8 cellular contexts compared by ENCODE assay signal in the genomic region with DNA sequence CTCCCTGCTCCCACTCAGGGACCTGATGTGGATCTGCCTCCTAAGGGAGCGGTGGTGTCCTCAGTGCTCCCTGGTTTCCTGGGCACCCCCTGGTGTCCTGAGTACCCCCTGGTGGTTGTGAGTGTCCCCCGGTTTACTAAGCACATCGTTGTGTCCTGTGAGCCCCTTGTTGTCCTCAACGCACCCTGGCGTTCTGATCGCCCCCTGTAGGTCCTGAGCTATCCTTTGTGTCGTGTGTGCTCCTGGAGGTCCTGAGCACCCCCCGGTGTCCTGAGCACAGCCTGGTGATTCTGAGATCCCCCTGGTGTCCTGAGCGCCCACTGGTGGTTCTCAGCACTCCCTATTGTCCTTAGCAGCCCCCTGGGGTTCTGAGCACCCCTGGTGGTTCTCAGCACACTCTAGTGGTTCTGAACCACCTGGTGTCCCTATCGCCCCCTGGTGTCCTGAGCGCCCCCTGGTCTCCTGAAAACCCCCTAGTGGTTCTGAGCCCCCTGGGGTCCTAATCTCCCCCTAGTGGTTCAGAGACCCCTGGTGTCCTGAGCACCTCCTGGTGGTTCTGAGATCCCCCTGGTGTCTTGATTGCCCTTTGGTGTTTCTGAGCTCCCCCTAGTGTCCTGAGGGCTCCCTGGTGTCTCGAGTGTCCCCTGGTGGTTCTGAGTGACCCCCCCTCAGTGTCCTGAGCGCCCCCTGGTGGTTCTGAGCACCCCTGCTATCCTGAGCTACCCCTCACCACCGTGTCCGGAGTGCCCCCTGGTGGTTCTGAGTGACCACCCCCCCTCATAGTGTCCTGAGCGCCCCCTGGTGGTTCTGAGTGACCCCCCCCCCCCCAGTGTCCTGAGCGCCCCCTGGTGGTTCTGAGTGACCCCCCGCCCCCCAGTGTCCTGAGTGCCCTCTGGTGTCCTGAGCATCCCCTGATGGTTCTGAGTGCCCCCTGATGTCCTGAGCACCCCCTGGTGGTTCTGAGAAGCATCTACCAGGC.
DNase-seq lines count a peak whose midpoint lies in the region; ATAC-seq and TF ChIP-seq lines count a peak whose summit lies in the region.

No MANE protein-coding gene starts in this region.

- no peak for TF ChIP-seq EP300 in sigmoid colon (IDR thresholded peaks at IDR 0.05)

- DNase-seq in NAMALWA (ENCODE audit: low spot score), result peak; percentile 78
- DNase-seq in activated T-cell treated with anti-CD3 and anti-CD28 coated beads, Interleukin-2, amount 50 U/mL, for 1 hour, result peak; percentile 48
- peak; percentile 73 for DNase-seq in stimulated activated CD4-positive, alpha-beta T cell treated with anti-CD3 and anti-CD28 coated beads, Interleukin-15, amount 100 ng/mL, for 24 hours
- DNase-seq in sigmoid colon, result no peak

- TF ChIP-seq CTCF in DOHH2 (IDR thresholded peaks at IDR 0.05; ENCODE audit: low read depth, low read length, poor library complexity, severe bottlenecking), result peak; percentile 25
- TF ChIP-seq CTCF in sigmoid colon (IDR thresholded peaks at IDR 0.05), result no peak

- intact Hi-C loops in sigmoid colon (cut with DNase I), result no loop called here

- H3K27me3 ChIP-seq in DOHH2 (ENCODE audit: control insufficient read depth, low read length), result no peaks in the 10 kb centered on the region
- H3K27me3 ChIP-seq in sigmoid colon, result peaks cover 0 to 2% (median 0%) of the 10 kb centered on the region in 3 donors

- H3K79me2 ChIP-seq in DOHH2 (ENCODE audit: control insufficient read depth, low read length), result no peaks in the 10 kb centered on the region

- H3K9me3 ChIP-seq in DOHH2 (ENCODE audit: control insufficient read depth, insufficient read depth, low read length) (no peaks in the 10 kb centered on the region), sigmoid colon (no peaks in the 10 kb centered on the region)

- no peak for TF ChIP-seq POLR2A in sigmoid colon (IDR thresholded peaks at IDR 0.05)

- H4K20me1 ChIP-seq in DOHH2 (ENCODE audit: control insufficient read depth, insufficient read depth, low read depth, low read length), result no peaks in the 10 kb centered on the region

- H3K4me1 ChIP-seq in DOHH2 (ENCODE audit: control insufficient read depth, low read length) (no peaks in the 10 kb centered on the region), sigmoid colon (no peaks in the 10 kb centered on the region)

- H3K36me3 ChIP-seq in DOHH2 (ENCODE audit: control insufficient read depth, low read length), result no peaks in the 10 kb centered on the region
- no peaks in the 10 kb centered on the region for H3K36me3 ChIP-seq in sigmoid colon

- H3K27ac ChIP-seq in DOHH2 (ENCODE audit: low read depth, low read length), result no peak overlapping the region
- no peak overlapping the region for H3K27ac ChIP-seq in sigmoid colon

- no peaks in the 10 kb centered on the region for H3K9me2 ChIP-seq in DOHH2 (replicated peaks; ENCODE audit: control insufficient read depth, low read length)

- H3F3A ChIP-seq in DOHH2 (ENCODE audit: control insufficient read depth, insufficient read depth), result no peaks in the 10 kb centered on the region

- 74 to 80% methylated on average over 16 to 18 of the region's 18 CpGs for WGBS in sigmoid colon, 2 donors

- H3K4me3 ChIP-seq in DOHH2 (ENCODE audit: low read length), result no peak overlapping the region
- no peak overlapping the region for H3K4me3 ChIP-seq in sigmoid colon

- no peak for ATAC-seq in GM21576 (IDR thresholded peaks at IDR 0.05; ENCODE audit: unreplicated experiment)
- ATAC-seq in GM21723 (IDR thresholded peaks at IDR 0.05; ENCODE audit: unreplicated experiment), result no peak
- ATAC-seq in GM19467 (IDR thresholded peaks at IDR 0.05; ENCODE audit: unreplicated experiment), result no peak

- no peak overlapping the region for H3K4me2 ChIP-seq in DOHH2 (ENCODE audit: low read length)
